In genomic region chr1:46043491-46044017, GRCh38 we compare ENCODE assay signal across 8 cellular contexts.
DNase-seq lines count a peak whose midpoint lies in the region; ATAC-seq and TF ChIP-seq lines count a peak whose summit lies in the region.

No MANE protein-coding gene starts in this region.

- TF ChIP-seq POLR2A in lower leg skin (IDR thresholded peaks at IDR 0.05) = no peak

- no peaks in the 10 kb centered on the region for H3K9me3 Mint-ChIP-seq in T-helper 2 cell treated with Interferon-gamma antibody and Interleukin-4, amounts not matched to agents 5 μg/mL and 100 μg/mL, for 36 hours

- DNase-seq in Kasumi-1 (lab: John Stamatoyannopoulos, UW) (peak; percentile 90 to 94), iPS-NIHi7 (ENCODE audit: extremely low spot score) (peak; percentile 66), NCI-H2227 treated with DMSO at 0.1 percent for 48 hours (lab: John Stamatoyannopoulos, UW) (no peak), lower leg skin (ENCODE audit: low spot score in 2 of 2) (no peak), HCEC 1CT (no peak)
- DNase-seq in T-helper 2 cell treated with Interferon-gamma antibody and Interleukin-4, amounts not matched to agents 5 μg/mL and 100 μg/mL, for 36 hours (ENCODE audit: low spot score) = no peak

- peak; percentile 78 for ATAC-seq in GM18858 (IDR thresholded peaks at IDR 0.05; ENCODE audit: unreplicated experiment)
- ATAC-seq in HG02571 (IDR thresholded peaks at IDR 0.05; ENCODE audit: unreplicated experiment) = peak; percentile 45

- no peak for TF ChIP-seq CTCF in lower leg skin (IDR thresholded peaks at IDR 0.05)

- H3K4me3 Mint-ChIP-seq in T-helper 2 cell treated with Interferon-gamma antibody and Interleukin-4, amounts not matched to agents 5 μg/mL and 100 μg/mL, for 36 hours = no peak overlapping the region

- H3K36me3 Mint-ChIP-seq in T-helper 2 cell treated with Interferon-gamma antibody and Interleukin-4, amounts not matched to agents 5 μg/mL and 100 μg/mL, for 36 hours (ENCODE audit: low read depth) = no peaks in the 10 kb centered on the region

- H3K27me3 Mint-ChIP-seq in T-helper 2 cell treated with Interferon-gamma antibody and Interleukin-4, amounts not matched to agents 5 μg/mL and 100 μg/mL, for 36 hours (ENCODE audit: low read depth) = peaks cover 1% of the 10 kb centered on the region

- WGBS in lower leg skin, 2 donors = 51 to 72% methylated on average over 10 of the region's 10 CpGs

- H3K27ac Mint-ChIP-seq in T-helper 2 cell treated with Interferon-gamma antibody and Interleukin-4, amounts not matched to agents 5 μg/mL and 100 μg/mL, for 36 hours = no peak overlapping the region

- H3K4me3 ChIP-seq in lower leg skin (ENCODE audit: low read depth, poor library complexity, severe bottlenecking) = no peak overlapping the region

- peaks cover 4% of the 10 kb centered on the region for H3K4me1 Mint-ChIP-seq in T-helper 2 cell treated with Interferon-gamma antibody and Interleukin-4, amounts not matched to agents 5 μg/mL and 100 μg/mL, for 36 hours (ENCODE audit: low read depth)

- intact Hi-C loops in lower leg skin (cut with DNase I; ENCODE audit: low total_unique reads) = no loop called here

Comparison
In these comparisons a context has a peak if more than half of its experiments do, and no peak if none do; other contexts are left out.
1. DNase-seq: peak in Kasumi-1 (2 of 2) and iPS-NIHi7 (single experiment); none in NCI-H2227 treated with DMSO at 0.1 percent for 48 hours (single experiment), T-helper 2 cell treated with Interferon-gamma antibody and Interleukin-4, amounts not matched to agents 5 μg/mL and 100 μg/mL, for 36 hours (single experiment), lower leg skin (0 of 2) and HCEC 1CT (single experiment).